In the genomic region with DNA sequence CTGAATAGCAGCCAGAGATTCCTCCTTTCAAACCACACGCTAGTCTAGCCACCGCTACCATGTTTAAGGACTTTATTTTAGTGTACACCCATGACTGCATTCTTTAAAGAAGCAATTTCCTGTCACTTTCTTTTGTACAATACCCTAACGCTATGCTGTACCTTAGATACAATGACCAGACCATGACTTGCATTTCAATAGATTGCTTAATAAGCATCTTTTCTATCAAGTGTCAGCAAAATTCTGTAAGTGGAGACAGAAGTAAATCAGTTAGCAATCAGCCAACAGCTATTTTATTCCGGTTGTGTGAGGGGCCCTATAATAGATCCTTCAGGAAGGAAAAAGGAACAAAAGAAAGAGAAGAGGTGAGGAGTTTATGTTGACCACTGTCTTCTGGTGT, we compare ENCODE assay signal across 2 cellular contexts.
TF ChIP-seq lines count a peak whose summit lies in the region.

No MANE protein-coding gene starts in this region.

TF ChIP-seq in IMR-90, 13 proteins besides CTCF, POLR2A, EP300 and RAD21:
- TF ChIP-seq NFE2L2 (IDR thresholded peaks at IDR 0.05; ENCODE audit: low read depth, low read length) (peak; percentile 26; the same call in 1 of the 2 replicates), RCOR1 (IDR thresholded peaks at IDR 0.05; ENCODE audit: insufficient replicate concordance, low read length) (no peak), MAFK (IDR thresholded peaks at IDR 0.05; ENCODE audit: low read depth, low read length) (peak; percentile 65)
TF ChIP-seq in IMR-90: peak in this region for 2.

TF ChIP-seq in HepG2, 621 proteins besides CTCF, POLR2A, EP300 and RAD21:
- TF ChIP-seq NFYB (CRISPR knock-in tag; IDR thresholded peaks at IDR 0.05) (no peak), ZNF558 (CRISPR knock-in tag; IDR thresholded peaks at IDR 0.05; ENCODE audit: borderline replicate concordance) (no peak), ZFY (CRISPR knock-in tag; IDR thresholded peaks at IDR 0.05) (no peak), NFIB (CRISPR knock-in tag; IDR thresholded peaks at IDR 0.05; ENCODE audit: borderline replicate concordance) (no peak), ARNT (IDR thresholded peaks at IDR 0.05) (no peak), NFKB2 (CRISPR knock-in tag; IDR thresholded peaks at IDR 0.05; ENCODE audit: borderline replicate concordance) (no peak), ZNF773 (CRISPR knock-in tag; IDR thresholded peaks at IDR 0.05; ENCODE audit: borderline replicate concordance) (no peak), ZMAT3 (CRISPR knock-in tag; conservative IDR thresholded peaks at IDR 0.05) (no peak), NFE2L2 (IDR thresholded peaks at IDR 0.05; ENCODE audit: low read length) (0 out of 2 replicates have a peak, but pooled peaks have one; percentile 15), MAFK (conservative IDR thresholded peaks at IDR 0.05 in 1 of 2, IDR thresholded peaks at IDR 0.05 in 1 of 2; ENCODE audit: low read length in 2 of 2) (peak; percentile 75 to 86), MAFF (IDR thresholded peaks at IDR 0.05; ENCODE audit: low read depth, low read length) (peak; percentile 83), ZNF30 (CRISPR knock-in tag; IDR thresholded peaks at IDR 0.05) (no peak), NFIC (IDR thresholded peaks at IDR 0.05; ENCODE audit: low read length) (no peak), PTBP1 (IDR thresholded peaks at IDR 0.05; ENCODE audit: low read depth, low read length, poor library complexity, severe bottlenecking) (no peak), ZNF614 (CRISPR knock-in tag; IDR thresholded peaks at IDR 0.05; ENCODE audit: borderline replicate concordance) (no peak), SP2 (CRISPR knock-in tag; IDR thresholded peaks at IDR 0.05) (no peak), MXD4 (CRISPR knock-in tag; IDR thresholded peaks at IDR 0.05) (no peak), ZNF10 (CRISPR knock-in tag; IDR thresholded peaks at IDR 0.05; ENCODE audit: borderline replicate concordance, low read depth) (no peak), NONO (IDR thresholded peaks at IDR 0.05) (no peak), NONO (CRISPR knock-in tag; conservative IDR thresholded peaks at IDR 0.05) (no peak), SMARCE1 (IDR thresholded peaks at IDR 0.05; ENCODE audit: borderline replicate concordance) (no peak)
- TF ChIP-seq, protein P1, sequence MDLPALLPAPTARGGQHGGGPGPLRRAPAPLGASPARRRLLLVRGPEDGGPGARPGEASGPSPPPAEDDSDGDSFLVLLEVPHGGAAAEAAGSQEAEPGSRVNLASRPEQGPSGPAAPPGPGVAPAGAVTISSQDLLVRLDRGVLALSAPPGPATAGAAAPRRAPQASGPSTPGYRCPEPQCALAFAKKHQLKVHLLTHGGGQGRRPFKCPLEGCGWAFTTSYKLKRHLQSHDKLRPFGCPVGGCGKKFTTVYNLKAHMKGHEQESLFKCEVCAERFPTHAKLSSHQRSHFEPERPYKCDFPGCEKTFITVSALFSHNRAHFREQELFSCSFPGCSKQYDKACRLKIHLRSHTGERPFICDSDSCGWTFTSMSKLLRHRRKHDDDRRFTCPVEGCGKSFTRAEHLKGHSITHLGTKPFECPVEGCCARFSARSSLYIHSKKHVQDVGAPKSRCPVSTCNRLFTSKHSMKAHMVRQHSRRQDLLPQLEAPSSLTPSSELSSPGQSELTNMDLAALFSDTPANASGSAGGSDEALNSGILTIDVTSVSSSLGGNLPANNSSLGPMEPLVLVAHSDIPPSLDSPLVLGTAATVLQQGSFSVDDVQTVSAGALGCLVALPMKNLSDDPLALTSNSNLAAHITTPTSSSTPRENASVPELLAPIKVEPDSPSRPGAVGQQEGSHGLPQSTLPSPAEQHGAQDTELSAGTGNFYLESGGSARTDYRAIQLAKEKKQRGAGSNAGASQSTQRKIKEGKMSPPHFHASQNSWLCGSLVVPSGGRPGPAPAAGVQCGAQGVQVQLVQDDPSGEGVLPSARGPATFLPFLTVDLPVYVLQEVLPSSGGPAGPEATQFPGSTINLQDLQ (CRISPR knock-in tag; IDR thresholded peaks at IDR 0.05), result no peak
- TF ChIP-seq, protein P2, sequence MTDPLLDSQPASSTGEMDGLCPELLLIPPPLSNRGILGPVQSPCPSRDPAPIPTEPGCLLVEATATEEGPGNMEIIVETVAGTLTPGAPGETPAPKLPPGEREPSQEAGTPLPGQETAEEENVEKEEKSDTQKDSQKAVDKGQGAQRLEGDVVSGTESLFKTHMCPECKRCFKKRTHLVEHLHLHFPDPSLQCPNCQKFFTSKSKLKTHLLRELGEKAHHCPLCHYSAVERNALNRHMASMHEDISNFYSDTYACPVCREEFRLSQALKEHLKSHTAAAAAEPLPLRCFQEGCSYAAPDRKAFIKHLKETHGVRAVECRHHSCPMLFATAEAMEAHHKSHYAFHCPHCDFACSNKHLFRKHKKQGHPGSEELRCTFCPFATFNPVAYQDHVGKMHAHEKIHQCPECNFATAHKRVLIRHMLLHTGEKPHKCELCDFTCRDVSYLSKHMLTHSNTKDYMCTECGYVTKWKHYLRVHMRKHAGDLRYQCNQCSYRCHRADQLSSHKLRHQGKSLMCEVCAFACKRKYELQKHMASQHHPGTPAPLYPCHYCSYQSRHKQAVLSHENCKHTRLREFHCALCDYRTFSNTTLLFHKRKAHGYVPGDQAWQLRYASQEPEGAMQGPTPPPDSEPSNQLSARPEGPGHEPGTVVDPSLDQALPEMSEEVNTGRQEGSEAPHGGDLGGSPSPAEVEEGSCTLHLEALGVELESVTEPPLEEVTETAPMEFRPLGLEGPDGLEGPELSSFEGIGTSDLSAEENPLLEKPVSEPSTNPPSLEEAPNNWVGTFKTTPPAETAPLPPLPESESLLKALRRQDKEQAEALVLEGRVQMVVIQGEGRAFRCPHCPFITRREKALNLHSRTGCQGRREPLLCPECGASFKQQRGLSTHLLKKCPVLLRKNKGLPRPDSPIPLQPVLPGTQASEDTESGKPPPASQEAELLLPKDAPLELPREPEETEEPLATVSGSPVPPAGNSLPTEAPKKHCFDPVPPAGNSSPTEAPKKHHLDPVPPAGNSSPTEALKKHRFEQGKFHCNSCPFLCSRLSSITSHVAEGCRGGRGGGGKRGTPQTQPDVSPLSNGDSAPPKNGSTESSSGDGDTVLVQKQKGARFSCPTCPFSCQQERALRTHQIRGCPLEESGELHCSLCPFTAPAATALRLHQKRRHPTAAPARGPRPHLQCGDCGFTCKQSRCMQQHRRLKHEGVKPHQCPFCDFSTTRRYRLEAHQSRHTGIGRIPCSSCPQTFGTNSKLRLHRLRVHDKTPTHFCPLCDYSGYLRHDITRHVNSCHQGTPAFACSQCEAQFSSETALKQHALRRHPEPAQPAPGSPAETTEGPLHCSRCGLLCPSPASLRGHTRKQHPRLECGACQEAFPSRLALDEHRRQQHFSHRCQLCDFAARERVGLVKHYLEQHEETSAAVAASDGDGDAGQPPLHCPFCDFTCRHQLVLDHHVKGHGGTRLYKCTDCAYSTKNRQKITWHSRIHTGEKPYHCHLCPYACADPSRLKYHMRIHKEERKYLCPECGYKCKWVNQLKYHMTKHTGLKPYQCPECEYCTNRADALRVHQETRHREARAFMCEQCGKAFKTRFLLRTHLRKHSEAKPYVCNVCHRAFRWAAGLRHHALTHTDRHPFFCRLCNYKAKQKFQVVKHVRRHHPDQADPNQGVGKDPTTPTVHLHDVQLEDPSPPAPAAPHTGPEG (CRISPR knock-in tag; IDR thresholded peaks at IDR 0.05), result no peak
- TF ChIP-seq, protein P3, sequence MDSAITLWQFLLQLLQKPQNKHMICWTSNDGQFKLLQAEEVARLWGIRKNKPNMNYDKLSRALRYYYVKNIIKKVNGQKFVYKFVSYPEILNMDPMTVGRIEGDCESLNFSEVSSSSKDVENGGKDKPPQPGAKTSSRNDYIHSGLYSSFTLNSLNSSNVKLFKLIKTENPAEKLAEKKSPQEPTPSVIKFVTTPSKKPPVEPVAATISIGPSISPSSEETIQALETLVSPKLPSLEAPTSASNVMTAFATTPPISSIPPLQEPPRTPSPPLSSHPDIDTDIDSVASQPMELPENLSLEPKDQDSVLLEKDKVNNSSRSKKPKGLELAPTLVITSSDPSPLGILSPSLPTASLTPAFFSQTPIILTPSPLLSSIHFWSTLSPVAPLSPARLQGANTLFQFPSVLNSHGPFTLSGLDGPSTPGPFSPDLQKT (CRISPR knock-in tag; IDR thresholded peaks at IDR 0.05; ENCODE audit: borderline replicate concordance), result no peak
- TF ChIP-seq, protein P4, sequence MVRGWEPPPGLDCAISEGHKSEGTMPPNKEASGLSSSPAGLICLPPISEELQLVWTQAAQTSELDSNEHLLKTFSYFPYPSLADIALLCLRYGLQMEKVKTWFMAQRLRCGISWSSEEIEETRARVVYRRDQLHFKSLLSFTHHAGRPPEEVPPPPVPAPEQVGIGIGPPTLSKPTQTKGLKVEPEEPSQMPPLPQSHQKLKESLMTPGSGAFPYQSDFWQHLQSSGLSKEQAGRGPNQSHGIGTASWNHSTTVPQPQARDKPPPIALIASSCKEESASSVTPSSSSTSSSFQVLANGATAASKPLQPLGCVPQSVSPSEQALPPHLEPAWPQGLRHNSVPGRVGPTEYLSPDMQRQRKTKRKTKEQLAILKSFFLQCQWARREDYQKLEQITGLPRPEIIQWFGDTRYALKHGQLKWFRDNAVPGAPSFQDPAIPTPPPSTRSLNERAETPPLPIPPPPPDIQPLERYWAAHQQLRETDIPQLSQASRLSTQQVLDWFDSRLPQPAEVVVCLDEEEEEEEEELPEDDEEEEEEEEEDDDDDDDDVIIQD (CRISPR knock-in tag; IDR thresholded peaks at IDR 0.05; ENCODE audit: low read depth), result no peak
- TF ChIP-seq, protein P5, sequence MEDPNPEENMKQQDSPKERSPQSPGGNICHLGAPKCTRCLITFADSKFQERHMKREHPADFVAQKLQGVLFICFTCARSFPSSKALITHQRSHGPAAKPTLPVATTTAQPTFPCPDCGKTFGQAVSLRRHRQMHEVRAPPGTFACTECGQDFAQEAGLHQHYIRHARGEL (CRISPR knock-in tag; IDR thresholded peaks at IDR 0.05), result no peak
- TF ChIP-seq, protein P6, sequence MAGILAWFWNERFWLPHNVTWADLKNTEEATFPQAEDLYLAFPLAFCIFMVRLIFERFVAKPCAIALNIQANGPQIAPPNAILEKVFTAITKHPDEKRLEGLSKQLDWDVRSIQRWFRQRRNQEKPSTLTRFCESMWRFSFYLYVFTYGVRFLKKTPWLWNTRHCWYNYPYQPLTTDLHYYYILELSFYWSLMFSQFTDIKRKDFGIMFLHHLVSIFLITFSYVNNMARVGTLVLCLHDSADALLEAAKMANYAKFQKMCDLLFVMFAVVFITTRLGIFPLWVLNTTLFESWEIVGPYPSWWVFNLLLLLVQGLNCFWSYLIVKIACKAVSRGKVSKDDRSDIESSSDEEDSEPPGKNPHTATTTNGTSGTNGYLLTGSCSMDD (CRISPR knock-in tag; IDR thresholded peaks at IDR 0.05), result no peak
